Comparison of ENCODE assay signal across 8 cellular contexts in genomic region chr19:10719466-10719961, GRCh38. TPM values are rescaled to one million over a fixed set of nuclear protein-coding genes. Genes with fewer than 3 reads are reported as not detected.
DNase-seq lines count a peak whose midpoint lies in the region; ATAC-seq and TF ChIP-seq lines count a peak whose summit lies in the region.

No MANE protein-coding gene starts in this region.

- no peak for TF ChIP-seq EP300 in gastroesophageal sphincter (IDR thresholded peaks at IDR 0.05)

- H3K9ac ChIP-seq in HUES64 (ENCODE audit: low read depth, low read length), result 0 out of 2 replicates have a peak overlapping the region, but pooled peaks have one; percentile 89

- ATAC-seq in gastroesophageal sphincter (no peak), GM19395 (IDR thresholded peaks at IDR 0.05; ENCODE audit: unreplicated experiment) (no peak), GM21529 (IDR thresholded peaks at IDR 0.05; ENCODE audit: unreplicated experiment) (no peak)

- no peaks in the 10 kb centered on the region for H3K27me3 ChIP-seq in HUES64 (ENCODE audit: insufficient read depth, low read length)
- no peaks in the 10 kb centered on the region for H3K27me3 ChIP-seq in gastroesophageal sphincter
- no peaks in the 10 kb centered on the region for H3K27me3 ChIP-seq in spleen (replicated peaks in 1 of 7)

- TF ChIP-seq CTCF in gastroesophageal sphincter (IDR thresholded peaks at IDR 0.05) (no peak), spleen (IDR thresholded peaks at IDR 0.05 in 8 of 11, conservative IDR thresholded peaks at IDR 0.05 in 3 of 11) (no peak)

- 92% methylated on average over 5 of the region's 5 CpGs for WGBS in HUES64
- WGBS in gastroesophageal sphincter (ENCODE audit: low coverage in 1 of 2), 2 donors, result 25 to 36% methylated on average over 2 to 4 of the region's 5 CpGs
- 33 to 46% (median 46%) methylated on average over 5 of the region's 5 CpGs for WGBS in spleen, 5 donors

- H3K9me3 ChIP-seq in HUES64 (ENCODE audit: insufficient read depth, low read depth, low read length) (no peaks in the 10 kb centered on the region), gastroesophageal sphincter (no peaks in the 10 kb centered on the region), spleen (no peaks in the 10 kb centered on the region)

- intact Hi-C loops in spleen (cut with DNase I; ENCODE audit: low total_unique reads), result loop anchor here (5.0 kb wide), 2 partner anchors 48 to 143 kb away; no protein-coding TSS in a partner anchor

- H3K36me3 ChIP-seq in HUES64 (ENCODE audit: insufficient read depth, low read length) (peaks cover 6% of the 10 kb centered on the region), gastroesophageal sphincter (peaks cover 0 to 12% of the 10 kb centered on the region in 2 donors), spleen (peaks cover 0 to 39% (median 0%) of the 10 kb centered on the region in 6 donors)

- peak overlapping the region; percentile 90 for H3K4me3 ChIP-seq in HUES64 (ENCODE audit: low read length)
- H3K4me3 ChIP-seq in gastroesophageal sphincter, result peak overlapping the region; percentile 85 to 97
- peak overlapping the region in 7 of 8 donors; percentile 98 to 100 (median 99) for H3K4me3 ChIP-seq in spleen

- TF ChIP-seq POLR2A in gastroesophageal sphincter (IDR thresholded peaks at IDR 0.05) (no peak), spleen (IDR thresholded peaks at IDR 0.05) (no peak)

- H3K27ac ChIP-seq in HUES64 (ENCODE audit: low read depth, low read length), result no peak overlapping the region
- H3K27ac ChIP-seq in gastroesophageal sphincter, result peak overlapping the region in 3 of 4 donors; percentile 91 to 95 (median 94)
- H3K27ac ChIP-seq in spleen, result peak overlapping the region in 7 of 8 donors; percentile 94 to 99 (median 99)

- peak; percentile 42 for DNase-seq in UCSD-AML1 (lab: John Stamatoyannopoulos, UW; ENCODE audit: unreplicated experiment)
- DNase-seq in spleen, result no peak
- DNase-seq in COLO668 (lab: John Stamatoyannopoulos, UW; ENCODE audit: unreplicated experiment), result no peak
- no peak for DNase-seq in DMS53 (lab: John Stamatoyannopoulos, UW)

- H3K4me1 ChIP-seq in HUES64 (ENCODE audit: insufficient read depth, low read length), result 0 out of 2 replicates have a peak, but pooled peaks cover 7% of the 10 kb centered on the region
- peaks cover 0 to 58% (median 19%) of the 10 kb centered on the region in 3 donors for H3K4me1 ChIP-seq in gastroesophageal sphincter
- peaks cover 28 to 73% (median 63%) of the 10 kb centered on the region in 6 donors for H3K4me1 ChIP-seq in spleen

RNA-seq across cellular contexts. Expression of gene DNM2, which starts 1.6 kb away (rescaled TPM):
- polyA plus RNA-seq in HUES64 (2013, experiment 1 of 2), result 70.7 TPM
- polyA plus RNA-seq in HUES64 (2013, experiment 2 of 2), result 67.0 TPM
- total RNA-seq in gastroesophageal sphincter (100 to 1,000 TPM in 2 of 4 donors, 10 to 100 TPM in 2; 79.1 to 115 (median 96.8) TPM), spleen (100 to 1,000 TPM; 175 to 298 (median 197) TPM)
- polyA plus RNA-seq in spleen, result 100 to 1,000 TPM in 1 of 3 donors, 10 to 100 TPM in 2; 57.1 to 104 (median 89.0) TPM

RNA-seq across cellular contexts. Expression of gene QTRT1, which starts 18.3 kb away (rescaled TPM):
- 35.8 TPM for polyA plus RNA-seq in HUES64 (2013, experiment 1 of 2)
- polyA plus RNA-seq in HUES64 (2013, experiment 2 of 2), result 30.4 TPM
- total RNA-seq in gastroesophageal sphincter (10 to 100 TPM; 19.6 to 36.6 (median 22.7) TPM), spleen (10 to 100 TPM; 20.6 to 49.4 (median 33.6) TPM)
- polyA plus RNA-seq in spleen, result 100 to 1,000 TPM in 2 of 3 donors, 10 to 100 TPM in 1; 65.3 to 114 (median 111) TPM
